In the genomic region with DNA sequence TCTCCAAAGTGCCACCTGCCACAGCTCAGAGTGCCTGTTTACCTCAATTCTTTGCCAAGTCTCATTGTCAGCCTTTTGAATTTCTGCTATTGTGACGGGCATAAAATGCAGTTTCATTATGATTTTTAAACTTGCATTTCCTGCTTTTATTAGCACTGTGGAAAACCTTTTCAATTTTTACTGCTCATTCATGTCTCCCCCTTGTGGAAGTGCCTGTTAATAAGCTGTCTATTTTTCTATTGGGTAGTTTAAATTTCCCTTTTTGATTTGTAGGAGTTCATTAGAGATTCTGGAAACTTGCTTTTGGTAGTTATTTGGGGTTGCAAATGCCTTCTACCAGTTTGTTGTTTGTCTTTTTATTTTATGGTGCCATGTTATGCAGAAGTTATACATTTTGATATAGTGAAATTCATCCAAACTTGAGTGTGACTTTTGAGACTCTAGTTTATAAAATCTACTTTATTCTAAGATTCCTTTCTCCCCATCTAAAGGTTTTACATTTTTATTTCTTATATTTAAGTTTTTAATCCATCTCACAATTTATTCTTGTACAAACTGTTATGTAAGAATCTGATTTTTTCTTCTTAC, we compare ENCODE assay signal across 10 cellular contexts. TPM values are rescaled to one million over a fixed set of nuclear protein-coding genes. Genes with fewer than 3 reads are reported as not detected.
DNase-seq lines count a peak whose midpoint lies in the region; ATAC-seq and TF ChIP-seq lines count a peak whose summit lies in the region.
"Had no signal": no experiment of that assay in that cellular context is flagged by ENCODE, and none has a peak within 500 bp of the region (broad histone marks: within the 10 kb centered on the region; RNA-seq: fewer than 3 reads in every experiment).

No MANE protein-coding gene starts in this region.

- H3K36me3 ChIP-seq in DND-41 (ENCODE audit: insufficient read depth, low read length), result no peaks in the 10 kb centered on the region
- H3K36me3 ChIP-seq: SJCRH30 had no signal

- H3K27ac ChIP-seq in DND-41 (ENCODE audit: low read length), result no peak overlapping the region
- H3K27ac ChIP-seq: SJCRH30 had no signal

- no peaks in the 10 kb centered on the region for H3K9me3 ChIP-seq in DND-41 (ENCODE audit: insufficient read depth, low read length, severe bottlenecking)
- H3K9me3 ChIP-seq: SJCRH30 had no signal

- no peak overlapping the region for H3K9ac ChIP-seq in DND-41 (ENCODE audit: low read depth, low read length)

- no peaks in the 10 kb centered on the region for H3K27me3 Mint-ChIP-seq in nephron (ENCODE audit: low read depth)
- H3K27me3 Mint-ChIP-seq: naive B cell had no signal

- peak overlapping the region; percentile 51; the same call in 1 of the 2 replicates for H3K4me2 ChIP-seq in DND-41 (ENCODE audit: insufficient read depth, low read length)

- H3K9me3 Mint-ChIP-seq in nephron, result no peaks in the 10 kb centered on the region

- peaks cover 4% of the 10 kb centered on the region; the same call in 1 of the 2 replicates for H3K4me1 ChIP-seq in DND-41 (ENCODE audit: insufficient read depth, low read length)
- H3K4me1 ChIP-seq: SJCRH30 had no signal

- peak overlapping the region; percentile 53 for H2AFZ ChIP-seq in DND-41 (ENCODE audit: low read depth, low read length)

- H3K4me3 Mint-ChIP-seq in nephron, result no peak overlapping the region
- H3K4me3 Mint-ChIP-seq: naive B cell had no signal

- DNase-seq in DND-41 (no peak), LoVo (ENCODE audit: low spot score) (peak; percentile 14), dermis microvascular lymphatic vessel endothelial cell (ENCODE audit: low read depth in 2 of 2) (peak; percentile 47 to 53), cortex of kidney (lab: John Stamatoyannopoulos, UW) (no peak)
- DNase-seq in activated T-cell treated with anti-CD3 and anti-CD28 coated beads, Interleukin-2, amount 50 U/mL, for 48 hours, result no peak
- DNase-seq: naive B cell had no signal

- no peak overlapping the region for H3K4me3 ChIP-seq in DND-41 (ENCODE audit: low read depth in 1 of 2, low read length in 2 of 2)
- H3K4me3 ChIP-seq: SJCRH30 had no signal

- no peaks in the 10 kb centered on the region for H3K36me3 Mint-ChIP-seq in nephron (ENCODE audit: low read depth)
- H3K36me3 Mint-ChIP-seq: naive B cell had no signal

- H3K4me1 Mint-ChIP-seq in nephron, result peaks cover 40% of the 10 kb centered on the region

- TF ChIP-seq CTCF in DND-41 (IDR thresholded peaks at IDR 0.05; ENCODE audit: borderline replicate concordance, extremely low read depth, low read length, poor library complexity, severe bottlenecking), result peak; percentile 74
- peak; percentile 54 to 62 (median 55) for TF ChIP-seq CTCF in nephron (IDR thresholded peaks at IDR 0.05; ENCODE audit: unreplicated experiment in 3 of 3)

- peak; percentile 58; the same call in 2 of the 3 replicates for ATAC-seq in DND-41 (ENCODE audit: insufficient read depth, low read depth)
- ATAC-seq in GM21737 (IDR thresholded peaks at IDR 0.05; ENCODE audit: unreplicated experiment), result no peak
- ATAC-seq in GM18498 (IDR thresholded peaks at IDR 0.05; ENCODE audit: unreplicated experiment), result no peak

- no peaks in the 10 kb centered on the region for H3K27me3 ChIP-seq in DND-41 (ENCODE audit: insufficient read depth, low read length, poor library complexity)
- H3K27me3 ChIP-seq: SJCRH30 had no signal

- no peaks in the 10 kb centered on the region for H4K20me1 ChIP-seq in DND-41 (ENCODE audit: insufficient read depth, low read length)

- peak overlapping the region in 2 of 3 experiments; percentile 5 to 6 for H3K27ac Mint-ChIP-seq in nephron

- no peaks in the 10 kb centered on the region for H3K79me2 ChIP-seq in DND-41 (ENCODE audit: insufficient read depth, low read length)

RNA-seq across cellular contexts. Expression of a gene that starts 53.9 kb away (rescaled TPM):
- total RNA-seq in dermis microvascular lymphatic vessel endothelial cell, result 67.8 and 122 TPM in 2 replicates

Comparison
In these comparisons a context has a peak if more than half of its experiments do, and no peak if none do; other contexts are left out.
1. DNase-seq: peak in LoVo (single experiment) and dermis microvascular lymphatic vessel endothelial cell (2 of 2); none in DND-41 (single experiment), cortex of kidney (single experiment) and activated T-cell treated with anti-CD3 and anti-CD28 coated beads, Interleukin-2, amount 50 U/mL, for 48 hours (0 of 2).